In genomic region chr1:58209578-58209977, GRCh38 we compare ENCODE assay signal across 16 cellular contexts.
DNase-seq lines count a peak whose midpoint lies in the region; ATAC-seq and TF ChIP-seq lines count a peak whose summit lies in the region.
"Had no signal": no experiment of that assay in that cellular context is flagged by ENCODE, and none has a peak within 500 bp of the region (broad histone marks: within the 10 kb centered on the region; RNA-seq: fewer than 3 reads in every experiment).

No MANE protein-coding gene starts in this region.

- H3K4me2 ChIP-seq in HCT116 (ENCODE audit: low read length) = no peak overlapping the region

- no peak for ATAC-seq in right lobe of liver
- ATAC-seq in HCT116 = no peak
- no peak for ATAC-seq in stimulated activated naive CD8-positive, alpha-beta T cell treated with anti-CD3 and anti-CD28 coated beads, Interleukin-15, amount 100 ng/mL, for 72 hours
- ATAC-seq: GM12878 had no signal

- no peak overlapping the region for H3K4me3 Mint-ChIP-seq in stimulated activated naive CD8-positive, alpha-beta T cell treated with anti-CD3 and anti-CD28 coated beads, Interleukin-15, amount 100 ng/mL, for 72 hours
- H3K4me3 Mint-ChIP-seq: CD4-positive, alpha-beta memory T cell; H9 had no signal

- TF ChIP-seq CTCF in liver (IDR thresholded peaks at IDR 0.05; ENCODE audit: low read depth, low read length, missing input control) (no peak), right lobe of liver (IDR thresholded peaks at IDR 0.05) (no peak), HCT116 (IDR thresholded peaks at IDR 0.05 in 2 of 3, conservative IDR thresholded peaks at IDR 0.05 in 1 of 3; ENCODE audit: borderline replicate concordance in 1 of 3, insufficient read depth in 1 of 3, low read depth in 2 of 3, low read length in 2 of 3) (no peak)

- CTCF ChIA-PET in HCT116 (lab: Charles Lee) = no interaction called here

- H4K20me1 ChIP-seq in HCT116 (ENCODE audit: insufficient read depth) = no peaks in the 10 kb centered on the region

- peaks cover 0 to 5% of the 10 kb centered on the region in 2 donors for H3K9me3 Mint-ChIP-seq in stimulated activated naive CD8-positive, alpha-beta T cell treated with anti-CD3 and anti-CD28 coated beads, Interleukin-15, amount 100 ng/mL, for 72 hours
- H3K9me3 Mint-ChIP-seq: CD4-positive, alpha-beta memory T cell; H9 had no signal

- intact Hi-C loops in right lobe of liver (cut with DNase I) (no loop called here), HCT116 (cut with micrococcal nuclease) (no loop called here)

- H2AFZ ChIP-seq in HCT116 (ENCODE audit: low read depth, low read length, poor library complexity, severe bottlenecking) = no peak overlapping the region

- H3K9me3 ChIP-seq in liver (ENCODE audit: control insufficient read depth in 4 of 4, low read length in 3 of 4) = no peaks in the 10 kb centered on the region
- H3K9me3 ChIP-seq in right lobe of liver = no peaks in the 10 kb centered on the region
- H3K9me3 ChIP-seq in HCT116 (ENCODE audit: control insufficient read depth in 1 of 2, insufficient read depth in 1 of 2, low read depth in 1 of 2, low read length in 2 of 2) = no peaks in the 10 kb centered on the region
- H3K9me3 ChIP-seq in adipocyte (ENCODE audit: control insufficient read depth, low read length) = peaks cover 4% of the 10 kb centered on the region
- H3K9me3 ChIP-seq: Caco-2 had no signal

- TF ChIP-seq POLR2A in right lobe of liver (IDR thresholded peaks at IDR 0.05) (no peak), HCT116 (IDR thresholded peaks at IDR 0.05; ENCODE audit: borderline replicate concordance, extremely low read depth, insufficient read depth, insufficient read length) (no peak)

- no peak for DNase-seq in right lobe of liver
- DNase-seq in HCT116 (ENCODE audit: low read depth, low spot score) = no peak
- peak; percentile 1 for DNase-seq in adipocyte (ENCODE audit: low read depth)
- DNase-seq in NOMO-1 treated with DMSO at 0.1 percent for 48 hours (lab: John Stamatoyannopoulos, UW; ENCODE audit: unreplicated experiment) = no peak
- DNase-seq in COLO829 (ENCODE audit: low spot score) = no peak
- no peak for DNase-seq in stimulated activated naive CD8-positive, alpha-beta T cell treated with anti-CD3 and anti-CD28 coated beads, Interleukin-15, amount 100 ng/mL, for 72 hours
- DNase-seq: 8988T; C1 segment of cervical spinal cord; Caco-2; CD4-positive, alpha-beta memory T cell; DMS153; DND-41; GDM1; H9 had no signal

- no TSS peak for BruUV-seq in HCT116 (replicated peaks; lab: Mats Ljungman, UMichigan)

- no peaks in the 10 kb centered on the region for H3K9me2 ChIP-seq in HCT116 (ENCODE audit: insufficient read depth)

- H3K36me3 ChIP-seq in liver (ENCODE audit: control insufficient read depth in 4 of 4, insufficient read depth in 3 of 4, low read depth in 1 of 4, low read length in 3 of 4) (no peaks in the 10 kb centered on the region), right lobe of liver (no peaks in the 10 kb centered on the region), HCT116 (ENCODE audit: control insufficient read depth in 1 of 2, insufficient read depth in 2 of 2, low read length in 2 of 2) (no peaks in the 10 kb centered on the region), adipocyte (ENCODE audit: control insufficient read depth, insufficient read depth, low read length, severe bottlenecking) (no peaks in the 10 kb centered on the region)

- H3K4me1 ChIP-seq in liver (ENCODE audit: control insufficient read depth in 4 of 4, insufficient read depth in 4 of 4, low read length in 3 of 4) (peaks cover 0 to 2% (median 0%) of the 10 kb centered on the region in 4 donors), right lobe of liver (peaks cover 0 to 6% (median 0%) of the 10 kb centered on the region in 4 donors), HCT116 (ENCODE audit: control insufficient read depth in 1 of 2, insufficient read depth in 2 of 2, low read length in 2 of 2) (no peaks in the 10 kb centered on the region), adipocyte (ENCODE audit: control insufficient read depth, insufficient read depth, low read length) (no peaks in the 10 kb centered on the region)
- H3K4me1 ChIP-seq: Caco-2 had no signal

- no peaks in the 10 kb centered on the region for H3K79me2 ChIP-seq in HCT116 (ENCODE audit: insufficient read depth, low read length)

- no peaks in the 10 kb centered on the region for H3K27me3 Mint-ChIP-seq in stimulated activated naive CD8-positive, alpha-beta T cell treated with anti-CD3 and anti-CD28 coated beads, Interleukin-15, amount 100 ng/mL, for 72 hours

- no peak overlapping the region for H3K9ac ChIP-seq in liver (ENCODE audit: low read depth in 1 of 2, low read length in 2 of 2)
- H3K9ac ChIP-seq in HCT116 (ENCODE audit: low read length) = no peak overlapping the region
- no peak overlapping the region for H3K9ac ChIP-seq in adipocyte (ENCODE audit: low read length)

- H3K4me3 ChIP-seq in liver (ENCODE audit: low read depth in 1 of 3, low read length in 3 of 3) = no peak overlapping the region
- no peak overlapping the region for H3K4me3 ChIP-seq in right lobe of liver
- H3K4me3 ChIP-seq in HCT116 (replicated peaks in 1 of 2; ENCODE audit: low read depth in 1 of 2, low read length in 2 of 2) = no peak overlapping the region
- H3K4me3 ChIP-seq in adipocyte (ENCODE audit: low read length) = no peak overlapping the region
- H3K4me3 ChIP-seq: GM12878 had no signal

- RAD21 ChIA-PET in HCT116 (lab: Charles Lee; ENCODE audit: low non-redundant PET in 1 of 2, low total read pairs in 2 of 2, uncharacterized antibody in 2 of 2, unreplicated experiment in 2 of 2) = no interaction called here

- TF ChIP-seq RAD21 in liver (IDR thresholded peaks at IDR 0.05) = no peak
- TF ChIP-seq RAD21 in HCT116 (IDR thresholded peaks at IDR 0.05; ENCODE audit: low read depth) = no peak

- POLR2A ChIA-PET in HCT116 (lab: Charles Lee) = no interaction called here

- no peak overlapping the region for H3K27ac Mint-ChIP-seq in stimulated activated naive CD8-positive, alpha-beta T cell treated with anti-CD3 and anti-CD28 coated beads, Interleukin-15, amount 100 ng/mL, for 72 hours
- H3K27ac Mint-ChIP-seq: CD4-positive, alpha-beta memory T cell; H9 had no signal

- 72% methylated on average over 3 of the region's 3 CpGs for WGBS in liver
- WGBS in right lobe of liver (ENCODE audit: insufficient coverage, low coverage, low lambda C conversion rate, missing lambda C conversion rate) = 56% methylated on average over 3 of the region's 3 CpGs

- H3K4me1 Mint-ChIP-seq in stimulated activated naive CD8-positive, alpha-beta T cell treated with anti-CD3 and anti-CD28 coated beads, Interleukin-15, amount 100 ng/mL, for 72 hours = no peaks in the 10 kb centered on the region
- H3K4me1 Mint-ChIP-seq: CD4-positive, alpha-beta memory T cell had no signal

- H3K27ac ChIP-seq in liver (ENCODE audit: low read depth in 1 of 2, low read length in 2 of 2) = no peak overlapping the region
- H3K27ac ChIP-seq in right lobe of liver = no peak overlapping the region
- H3K27ac ChIP-seq in HCT116 (ENCODE audit: low read depth, low read length) = no peak overlapping the region

- no peaks in the 10 kb centered on the region for H3K27me3 ChIP-seq in liver (ENCODE audit: control insufficient read depth in 4 of 4, insufficient read depth in 4 of 4, low read length in 3 of 4)
- no peaks in the 10 kb centered on the region for H3K27me3 ChIP-seq in right lobe of liver
- peaks cover 25% of the 10 kb centered on the region for H3K27me3 ChIP-seq in HCT116 (ENCODE audit: insufficient read depth, low read length)
- peaks cover 3% of the 10 kb centered on the region for H3K27me3 ChIP-seq in adipocyte (replicated peaks; ENCODE audit: control insufficient read depth, insufficient read depth, low read length)

TF ChIP-seq in HCT116, 20 proteins besides CTCF, POLR2A, EP300 and RAD21:
- no peak for TF ChIP-seq CEBPB (IDR thresholded peaks at IDR 0.05; ENCODE audit: low read depth)
- TF ChIP-seq REST (IDR thresholded peaks at IDR 0.05; ENCODE audit: low read depth) = peak; percentile 9; the same call in 1 of the 2 replicates
TF ChIP-seq in HCT116: peak in this region for 1.
